11 cellular contexts compared by ENCODE assay signal in the genomic region with DNA sequence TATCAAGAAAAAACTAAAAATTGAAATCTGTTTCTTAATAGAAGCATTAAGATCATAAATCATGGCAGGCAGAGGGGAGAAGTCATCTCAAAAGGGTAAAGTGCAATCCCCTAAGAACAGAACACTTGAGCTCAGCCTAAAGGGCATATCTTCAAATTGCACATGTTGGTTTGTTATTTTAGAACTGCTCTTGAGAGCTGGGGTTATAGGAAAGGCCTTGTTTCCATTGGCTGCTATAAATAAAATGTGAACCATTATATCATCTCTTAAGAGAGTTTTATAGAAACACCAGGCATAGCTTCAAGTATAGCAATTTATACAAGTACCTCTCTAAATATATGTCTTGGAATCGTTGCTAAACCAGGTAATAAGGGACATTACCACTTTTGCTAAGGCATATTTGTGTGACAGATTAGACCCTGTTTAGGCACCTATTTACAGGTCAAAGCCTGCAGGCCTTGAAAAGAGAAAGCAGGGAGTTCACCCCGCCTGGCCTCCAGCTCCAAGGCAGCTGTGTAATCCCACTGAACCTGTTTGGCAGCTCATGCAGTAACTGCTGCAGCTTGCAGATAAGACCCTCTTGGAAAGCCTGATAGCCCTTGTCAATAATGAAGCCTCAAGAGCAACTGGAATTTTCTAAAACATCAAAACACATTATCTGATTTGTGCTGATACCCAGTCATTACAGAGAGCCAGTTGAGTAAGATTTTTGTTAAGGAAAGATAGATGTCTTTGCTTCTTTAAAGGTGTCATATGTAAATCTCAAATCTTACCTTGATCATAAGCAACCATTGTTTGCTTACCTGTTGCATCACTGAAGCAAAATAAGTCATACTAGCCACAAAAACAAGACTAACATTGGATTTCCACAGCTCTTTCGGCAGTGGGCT. TPM values are rescaled to one million over a fixed set of nuclear protein-coding genes. Genes with fewer than 3 reads are reported as not detected.
A peak's percentile ranks its signal among the peaks of the same experiment; 100 is the strongest.
DNase-seq lines count a peak whose midpoint lies in the region; ATAC-seq and TF ChIP-seq lines count a peak whose summit lies in the region.
"Had no signal": no experiment of that assay in that cellular context is flagged by ENCODE, and none has a peak within 500 bp of the region (broad histone marks: within the 10 kb centered on the region; RNA-seq: fewer than 3 reads in every experiment).

No MANE protein-coding gene starts in this region.

- POLR2A ChIA-PET in PC-3 (lab: Charles Lee; ENCODE audit: unreplicated experiment) = interaction anchor here (0.7 kb wide), 1 partner anchor 1424 kb away, joined by 3 read pairs; no protein-coding TSS in a partner anchor

- H3K36me3 ChIP-seq in PC-3 (ENCODE audit: low read depth, low read length) = no peaks in the 10 kb centered on the region
- H3K36me3 ChIP-seq in hepatocyte (replicated peaks; ENCODE audit: insufficient read depth, low read depth) = no peaks in the 10 kb centered on the region
- H3K36me3 ChIP-seq in stomach smooth muscle (ENCODE audit: control insufficient read depth in 2 of 2, insufficient read depth in 2 of 2, low read length in 2 of 2) = no peaks in the 10 kb centered on the region
- H3K36me3 ChIP-seq in BE2C = no peaks in the 10 kb centered on the region
- H3K36me3 ChIP-seq: SJSA1 had no signal

- H3K27me3 ChIP-seq in PC-3 (ENCODE audit: low read length) (no peaks in the 10 kb centered on the region), hepatocyte (no peaks in the 10 kb centered on the region), stomach smooth muscle (ENCODE audit: control insufficient read depth in 1 of 2, insufficient read depth in 2 of 2, low read length in 2 of 2) (no peaks in the 10 kb centered on the region), BE2C (peaks cover 4% of the 10 kb centered on the region)
- H3K27me3 ChIP-seq: SJSA1 had no signal

- H3F3A ChIP-seq in PC-3 (ENCODE audit: low read length, unreplicated experiment) = no peaks in the 10 kb centered on the region

- H2AFZ ChIP-seq in PC-3 (ENCODE audit: low read length) (0 out of 2 replicates have a peak overlapping the region, but pooled peaks have one; percentile 32), hepatocyte (no peak overlapping the region)

- intact Hi-C loops in PC-3 (cut with micrococcal nuclease) = no loop called here

- H3K4me2 ChIP-seq in PC-3 (ENCODE audit: low read length) (peak overlapping the region; percentile 56), hepatocyte (peak overlapping the region; percentile 55)

- ATAC-seq in PC-3 (peak; percentile 38; the same call in 1 of the 2 replicates), omental fat pad (ENCODE audit: low FRiP score) (no peak)
- ATAC-seq: effector memory CD8-positive, alpha-beta T cell; natural killer cell had no signal

- 17% methylated on average over 3 of the region's 3 CpGs for WGBS in hepatocyte (ENCODE audit: low lambda C conversion rate, missing lambda C conversion rate)

- no peak for TF ChIP-seq CTCF in PC-3 (conservative IDR thresholded peaks at IDR 0.05; ENCODE audit: low read depth, low read length)
- no peak for TF ChIP-seq CTCF in hepatocyte (IDR thresholded peaks at IDR 0.05; ENCODE audit: poor library complexity)
- no peak for TF ChIP-seq CTCF in omental fat pad (IDR thresholded peaks at IDR 0.05)
- TF ChIP-seq CTCF in BE2C (IDR thresholded peaks at IDR 0.05; ENCODE audit: low read depth, low read length) = no peak

- H3K4me1 ChIP-seq in PC-3 (ENCODE audit: insufficient read depth, low read length) (peaks cover 20% of the 10 kb centered on the region), hepatocyte (ENCODE audit: insufficient read depth) (peaks cover 32% of the 10 kb centered on the region), stomach smooth muscle (ENCODE audit: control insufficient read depth, insufficient read depth, low read length) (peaks cover 20% of the 10 kb centered on the region), BE2C (no peaks in the 10 kb centered on the region)

- H3K27ac ChIP-seq in PC-3 (ENCODE audit: low read length) = peak overlapping the region; percentile 4; the same call in 1 of the 2 replicates
- H3K27ac ChIP-seq in hepatocyte = peak overlapping the region; percentile 55
- peak overlapping the region; percentile 74 for H3K27ac ChIP-seq in stomach smooth muscle (ENCODE audit: low read length)
- H3K27ac ChIP-seq: SJSA1 had no signal

- H3K4me3 ChIP-seq in PC-3 (ENCODE audit: low read length) (no peak overlapping the region), hepatocyte (no peak overlapping the region), stomach smooth muscle (ENCODE audit: low read length in 2 of 2) (peak overlapping the region in 1 of 2 donors; percentile 29), BE2C (ENCODE audit: low read depth, low read length) (no peak overlapping the region)
- H3K4me3 ChIP-seq: SJSA1 had no signal

- H3K79me2 ChIP-seq in PC-3 (ENCODE audit: low read length) = no peaks in the 10 kb centered on the region
- no peaks in the 10 kb centered on the region for H3K79me2 ChIP-seq in hepatocyte

- DNase-seq in NCI-H1092 (lab: John Stamatoyannopoulos, UW) = peak; percentile 50
- DNase-seq in PC-3 = peak; percentile 72
- DNase-seq in hepatocyte (ENCODE audit: low spot score) = peak; percentile 73
- no peak for DNase-seq in NOMO-1 treated with DMSO at 0.1 percent for 48 hours (lab: John Stamatoyannopoulos, UW; ENCODE audit: unreplicated experiment)
- DNase-seq in omental fat pad (ENCODE audit: low spot score) = no peak
- no peak for DNase-seq in BE2C
- DNase-seq: activated T-cell treated with anti-CD3 and anti-CD28 coated beads, Interleukin-2, amount 50 U/mL, for 24 hours; effector memory CD8-positive, alpha-beta T cell; natural killer cell had no signal

- no TSS peak for BruUV-seq in PC-3 (replicated peaks; lab: Mats Ljungman, UMichigan)

- CTCF ChIA-PET in PC-3 (lab: Charles Lee) = interaction anchor here (0.9 kb wide), 1 partner anchor 10 kb away, joined by 4 read pairs; no protein-coding TSS in a partner anchor

- H3K9me2 ChIP-seq in PC-3 (replicated peaks; ENCODE audit: low read length) = no peaks in the 10 kb centered on the region
- H3K9me2 ChIP-seq in hepatocyte (replicated peaks; ENCODE audit: insufficient read depth) = no peaks in the 10 kb centered on the region

- H4K20me1 ChIP-seq in PC-3 (ENCODE audit: low read length) = no peaks in the 10 kb centered on the region
- no peaks in the 10 kb centered on the region for H4K20me1 ChIP-seq in hepatocyte (ENCODE audit: insufficient read depth, poor library complexity, severe bottlenecking)

- no peaks in the 10 kb centered on the region for H3K9me3 ChIP-seq in PC-3 (ENCODE audit: low read length)
- H3K9me3 ChIP-seq in hepatocyte (ENCODE audit: low read depth) = no peaks in the 10 kb centered on the region
- H3K9me3 ChIP-seq in stomach smooth muscle (ENCODE audit: control insufficient read depth in 2 of 2, low read length in 2 of 2) = no peaks in the 10 kb centered on the region
- no peaks in the 10 kb centered on the region for H3K9me3 ChIP-seq in BE2C
- H3K9me3 ChIP-seq: SJSA1 had no signal

- H3K9ac ChIP-seq in PC-3 (ENCODE audit: low read length) = no peak overlapping the region
- peak overlapping the region in 1 of 2 donors; percentile 67 for H3K9ac ChIP-seq in stomach smooth muscle (ENCODE audit: low read length in 2 of 2)

RNA-seq across cellular contexts. Expression of a gene that starts 24.2 kb away (rescaled TPM):
- total RNA-seq in PC-3 (2014; rRNA removed) = 4.4 and 6.8 TPM in 2 replicates
- total RNA-seq in hepatocyte = 12.8 and 14.9 TPM in 2 replicates
- polyA plus RNA-seq in hepatocyte = 4.9 and 5.5 TPM in 2 replicates
- 1 to 10 TPM; 5.2 to 9.4 (median 8.3) TPM for total RNA-seq in omental fat pad
- polyA plus RNA-seq in BE2C (2012; ENCODE audit: insufficient read depth, insufficient read length, low read depth) = not detected

RNA-seq across cellular contexts. Expression of a gene that starts 34.5 kb away (rescaled TPM):
- total RNA-seq in PC-3 (2014; rRNA removed) (59.9 and 61.0 TPM in 2 replicates), hepatocyte (27.2 and 30.1 TPM in 2 replicates), omental fat pad (10 to 100 TPM; 12.0 to 15.8 (median 12.8) TPM)
- polyA plus RNA-seq in hepatocyte = 39.2 and 41.2 TPM in 2 replicates
- 56.7 TPM for polyA plus RNA-seq in BE2C (2012; ENCODE audit: insufficient read depth, insufficient read length, low read depth)

RNA-seq across cellular contexts. Expression of a gene that starts 51.5 kb away (rescaled TPM):
- total RNA-seq in PC-3 (2014; rRNA removed) (28.1 and 29.9 TPM in 2 replicates), hepatocyte (33.5 and 36.4 TPM in 2 replicates), omental fat pad (10 to 100 TPM; 13.9 to 21.6 (median 18.0) TPM)
- polyA plus RNA-seq in hepatocyte = 25.9 and 28.7 TPM in 2 replicates
- 8.4 TPM for polyA plus RNA-seq in BE2C (2012; ENCODE audit: insufficient read depth, insufficient read length, low read depth)

Comparison
In these comparisons a context has a peak if more than half of its experiments do, and no peak if none do; other contexts are left out.
1. DNase-seq: peak in NCI-H1092 (single experiment), PC-3 (single experiment) and hepatocyte (single experiment); none in NOMO-1 treated with DMSO at 0.1 percent for 48 hours (single experiment), omental fat pad (single experiment) and BE2C (single experiment).
2. H3K27ac ChIP-seq: peak in every context shown above with its lines; median percentile 74 in stomach smooth muscle; 55 in hepatocyte; 4 in PC-3.